Comparison of ENCODE assay signal across 2 cellular contexts in the genomic region with DNA sequence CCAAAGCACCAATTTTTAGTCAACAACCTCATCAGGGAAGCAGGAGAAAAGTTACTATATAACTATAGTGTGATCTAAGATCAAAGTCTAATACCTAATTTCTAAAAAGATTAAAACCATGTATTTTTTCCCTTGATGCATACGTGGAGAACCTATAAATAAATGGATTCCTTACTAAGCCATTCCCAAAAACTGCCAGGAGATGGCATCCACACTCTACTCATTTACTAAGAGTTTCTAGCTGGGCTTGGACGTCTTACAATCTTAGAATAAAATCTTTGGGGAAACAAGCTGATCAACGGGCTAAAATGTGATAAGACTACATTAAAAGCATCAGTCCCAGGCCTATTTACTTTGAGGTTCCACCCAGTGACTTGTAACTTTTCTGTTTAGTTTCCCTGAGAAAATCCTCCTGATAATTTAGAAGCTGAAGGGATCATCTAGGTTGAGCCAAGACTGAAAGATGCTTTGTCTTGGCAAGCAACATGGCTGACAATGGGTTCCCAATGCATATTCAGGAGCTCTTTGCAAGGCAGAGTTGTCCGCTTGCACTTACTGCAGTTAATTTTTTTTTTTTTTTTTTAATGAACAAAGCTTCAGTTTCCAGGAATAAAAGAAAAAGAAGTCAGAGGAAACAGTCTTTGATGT.
TF ChIP-seq lines count a peak whose summit lies in the region.

No MANE protein-coding gene starts in this region.

TF ChIP-seq in HCT116, 20 proteins besides CTCF, POLR2A, EP300 and RAD21 (continued from another document):
- TF ChIP-seq, protein P1, sequence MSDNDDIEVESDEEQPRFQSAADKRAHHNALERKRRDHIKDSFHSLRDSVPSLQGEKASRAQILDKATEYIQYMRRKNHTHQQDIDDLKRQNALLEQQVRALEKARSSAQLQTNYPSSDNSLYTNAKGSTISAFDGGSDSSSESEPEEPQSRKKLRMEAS (IDR thresholded peaks at IDR 0.05) = no peak
- TF ChIP-seq ELF1 (IDR thresholded peaks at IDR 0.05; ENCODE audit: borderline replicate concordance, low read depth) = no peak
- TF ChIP-seq CEBPB (IDR thresholded peaks at IDR 0.05; ENCODE audit: low read depth) = no peak
- no peak for TF ChIP-seq FOSL1 (IDR thresholded peaks at IDR 0.05; ENCODE audit: low read depth)
- TF ChIP-seq YY1 (IDR thresholded peaks at IDR 0.05; ENCODE audit: extremely low read depth, insufficient replicate concordance, low read depth, low read length) = no peak
- TF ChIP-seq JUND (IDR thresholded peaks at IDR 0.05) = no peak
- no peak for TF ChIP-seq ZFX (IDR thresholded peaks at IDR 0.05)

TF ChIP-seq in endothelial cell of umbilical vein, 7 proteins besides CTCF, POLR2A, EP300 and RAD21 (continued from another document):
- TF ChIP-seq FOS (IDR thresholded peaks at IDR 0.05; ENCODE audit: borderline replicate concordance, insufficient read depth, low read length) = no peak
